ENCODE assay signal across 10 cellular contexts in genomic region chr2:15753233-15753798, GRCh38.
"Had no signal": no experiment of that assay in that cellular context is flagged by ENCODE, and none has a peak within 500 bp of the region (broad histone marks: within the 10 kb centered on the region; RNA-seq: fewer than 3 reads in every experiment).

No MANE protein-coding gene starts in this region.

- H3K36me3 Mint-ChIP-seq: IgD-negative memory B cell had no signal

- H3K27ac ChIP-seq: GM23248, HL-60 had no signal

- ATAC-seq: HCT116, HepG2 had no signal

- H3K36me3 ChIP-seq: HAP-1 had no signal

- H2AFZ ChIP-seq: GM23248 had no signal

- H3K9ac ChIP-seq: GM23248 had no signal

- H3K4me1 Mint-ChIP-seq: IgD-negative memory B cell had no signal

- DNase-seq: GM23248, GOT3, H7, HFFc6, KBM-7 had no signal

- H3K4me3 Mint-ChIP-seq: HFFc6, IgD-negative memory B cell had no signal

- H3K4me3 ChIP-seq: GM23248, HAP-1 had no signal

- H3K27ac Mint-ChIP-seq: HFFc6, IgD-negative memory B cell had no signal

- H3K4me1 ChIP-seq: HAP-1 had no signal

- H3K9me3 ChIP-seq: HAP-1 had no signal

- H3K9me3 Mint-ChIP-seq: HFFc6 had no signal
